ENCODE assay signal across 21 cellular contexts in genomic region chr10:130246113-130246512, GRCh38.
"Had no signal": no experiment of that assay in that cellular context is flagged by ENCODE, and none has a peak within 500 bp of the region (broad histone marks: within the 10 kb centered on the region; RNA-seq: fewer than 3 reads in every experiment).

No MANE protein-coding gene starts in this region.

- H3K9me3 ChIP-seq: adrenal gland, Peyer's patch, SJCRH30, SK-N-SH had no signal

- H3K4me3 Mint-ChIP-seq: activated naive CD8-positive, alpha-beta T cell treated with anti-CD3 and anti-CD28 coated beads, Interleukin-2, amount 10 ng/mL, durations not matched to agents 7 days and 5 days had no signal

- DNase-seq: activated CD4-positive, alpha-beta T cell treated with anti-CD3 and anti-CD28 coated beads for 4 hours; activated CD4-positive, alpha-beta T cell treated with anti-CD3 and anti-CD28 coated beads, Interleukin-2, amount 50 U/mL, for 4 hours; activated naive CD4-positive, alpha-beta T cell treated with anti-CD3 and anti-CD28 coated beads, Interleukin-2, amount 50 U/mL, for 16 hours; activated naive CD8-positive, alpha-beta T cell treated with anti-CD3 and anti-CD28 coated beads, Interleukin-2, amount 10 ng/mL, durations not matched to agents 7 days and 5 days; activated T-cell treated with anti-CD3 and anti-CD28 coated beads, Interleukin-2, amount 50 U/mL, for 1 hour; anterior cingulate cortex; IMR-90; Kasumi-1; KBM-7; NCI-H1105 treated with DMSO at 0.1 percent for 48 hours; NCI-H1436 treated with DMSO at 0.1 percent for 48 hours; NCI-H187; NCI-H2081; NCI-H510A treated with DMSO at 0.1 percent for 48 hours; Peyer's patch; Right ventricle myocardium superior; SJCRH30; SK-N-SH; T-helper 1 cell had no signal

- H3K27ac ChIP-seq: adrenal gland, Peyer's patch, RWPE1, SJCRH30 had no signal

- H3K4me3 ChIP-seq: adrenal gland, Peyer's patch, SJCRH30 had no signal

- H3K4me1 ChIP-seq: adrenal gland, Peyer's patch, SJCRH30 had no signal

- H3K27ac Mint-ChIP-seq: activated naive CD8-positive, alpha-beta T cell treated with anti-CD3 and anti-CD28 coated beads, Interleukin-2, amount 10 ng/mL, durations not matched to agents 7 days and 5 days had no signal

- H3K27me3 ChIP-seq: adrenal gland, Peyer's patch, SJCRH30 had no signal

- H3K36me3 ChIP-seq: adrenal gland, Peyer's patch, SJCRH30 had no signal
